ENCODE assay signal across 9 cellular contexts in genomic region chr6:26473429-26473757, GRCh38. TPM values are rescaled to one million over a fixed set of nuclear protein-coding genes. Genes with fewer than 3 reads are reported as not detected.
DNase-seq lines count a peak whose midpoint lies in the region; ATAC-seq and TF ChIP-seq lines count a peak whose summit lies in the region.
"Had no signal": no experiment of that assay in that cellular context is flagged by ENCODE, and none has a peak within 500 bp of the region (broad histone marks: within the 10 kb centered on the region; RNA-seq: fewer than 3 reads in every experiment).

No MANE protein-coding gene starts in this region.

- no peak for DNase-seq in activated naive CD4-positive, alpha-beta T cell treated with Interleukin-2 at 50 U/mL for 16 hours
- DNase-seq in ascending aorta (ENCODE audit: low spot score in 2 of 2) (no peak), lower lobe of right lung (no peak), upper lobe of left lung (no peak), 8988T (no peak)

- no peak for TF ChIP-seq CTCF in ascending aorta (IDR thresholded peaks at IDR 0.05)
- no peak for TF ChIP-seq CTCF in lower lobe of right lung (IDR thresholded peaks at IDR 0.05)
- TF ChIP-seq CTCF in upper lobe of left lung (IDR thresholded peaks at IDR 0.05), result no peak

- H3K27ac ChIP-seq in ascending aorta, result peak overlapping the region; percentile 91
- H3K27ac ChIP-seq in lower lobe of right lung, result peak overlapping the region; percentile 89
- H3K27ac ChIP-seq in upper lobe of left lung, result peak overlapping the region; percentile 80 to 96 (median 90)

- H3K27me3 ChIP-seq in ascending aorta, result no peaks in the 10 kb centered on the region
- H3K27me3 ChIP-seq in lower lobe of right lung (ENCODE audit: low read depth), result no peaks in the 10 kb centered on the region
- no peaks in the 10 kb centered on the region for H3K27me3 ChIP-seq in upper lobe of left lung

- intact Hi-C loops in ascending aorta (cut with DNase I), result loop anchor here (5.0 kb wide), 3 partner anchors 36 to 94 kb away; partner anchors contain the start of gene BTN3A1
- intact Hi-C loops in lower lobe of right lung (cut with DNase I), result no loop called here

- H3K36me3 Mint-ChIP-seq in activated naive CD4-positive, alpha-beta T cell treated with anti-CD3 and anti-CD28 coated beads, Interleukin-2, amount 50 U/mL, for 24 hours, result peaks cover 5% of the 10 kb centered on the region

- no peaks in the 10 kb centered on the region for H3K9me3 ChIP-seq in ascending aorta
- H3K9me3 ChIP-seq in lower lobe of right lung, result no peaks in the 10 kb centered on the region
- H3K9me3 ChIP-seq in upper lobe of left lung, result no peaks in the 10 kb centered on the region

- peak overlapping the region; percentile 57 to 64 for H3K4me3 ChIP-seq in ascending aorta
- H3K4me3 ChIP-seq in lower lobe of right lung, result peak overlapping the region; percentile 58
- H3K4me3 ChIP-seq in upper lobe of left lung, result peak overlapping the region in 3 of 4 donors; percentile 30 to 51 (median 47)

- WGBS in upper lobe of left lung, 2 donors, result 88 to 89% methylated on average over 1 of the region's 1 CpG

- peak overlapping the region; percentile 99 for H3K4me3 Mint-ChIP-seq in activated naive CD4-positive, alpha-beta T cell treated with anti-CD3 and anti-CD28 coated beads, Interleukin-2, amount 50 U/mL, for 24 hours

- TF ChIP-seq EP300 in upper lobe of left lung (IDR thresholded peaks at IDR 0.05), result no peak

- H3K36me3 ChIP-seq in ascending aorta, result peaks cover 1 to 9% of the 10 kb centered on the region in 2 donors
- H3K36me3 ChIP-seq in lower lobe of right lung, result peaks cover 11% of the 10 kb centered on the region
- peaks cover 0 to 14% (median 7%) of the 10 kb centered on the region in 4 donors for H3K36me3 ChIP-seq in upper lobe of left lung

- H3K4me1 ChIP-seq in ascending aorta (peaks cover 6 to 9% of the 10 kb centered on the region in 2 donors), lower lobe of right lung (peaks cover 37% of the 10 kb centered on the region), upper lobe of left lung (peaks cover 15 to 30% (median 19%) of the 10 kb centered on the region in 4 donors)

- no peak for TF ChIP-seq POLR2A in upper lobe of left lung (IDR thresholded peaks at IDR 0.05)

- H3K27me3 Mint-ChIP-seq in activated naive CD4-positive, alpha-beta T cell treated with anti-CD3 and anti-CD28 coated beads, Interleukin-2, amount 50 U/mL, for 24 hours, result no peaks in the 10 kb centered on the region

- peak overlapping the region; percentile 100 for H3K27ac Mint-ChIP-seq in activated naive CD4-positive, alpha-beta T cell treated with anti-CD3 and anti-CD28 coated beads, Interleukin-2, amount 50 U/mL, for 24 hours

- ATAC-seq in lower lobe of right lung, result no peak
- no peak for ATAC-seq in upper lobe of left lung (ENCODE audit: low FRiP score in 2 of 2)
- ATAC-seq in GM18858 (IDR thresholded peaks at IDR 0.05; ENCODE audit: unreplicated experiment), result no peak
- no peak for ATAC-seq in GM18873 (IDR thresholded peaks at IDR 0.05; ENCODE audit: low FRiP score, unreplicated experiment)

- H3K4me1 Mint-ChIP-seq in activated naive CD4-positive, alpha-beta T cell treated with anti-CD3 and anti-CD28 coated beads, Interleukin-2, amount 50 U/mL, for 24 hours, result peaks cover 58% of the 10 kb centered on the region

- H3K9me3 Mint-ChIP-seq in activated naive CD4-positive, alpha-beta T cell treated with anti-CD3 and anti-CD28 coated beads, Interleukin-2, amount 50 U/mL, for 24 hours, result peaks cover 5% of the 10 kb centered on the region

RNA-seq across cellular contexts. Expression of gene BTN2A1, which starts 15.6 kb away (rescaled TPM):
- total RNA-seq in ascending aorta, result 8.3 TPM
- total RNA-seq in lower lobe of right lung, result 27.0 TPM
- total RNA-seq in upper lobe of left lung, result 10 to 100 TPM; 17.2 to 34.6 (median 21.2) TPM

RNA-seq across cellular contexts. Expression of gene BTN1A1, which starts 26.7 kb away (rescaled TPM):
- total RNA-seq in ascending aorta, result not detected
- total RNA-seq in lower lobe of right lung, result not detected
- not detected for total RNA-seq in upper lobe of left lung
- total RNA-seq: lung microvascular endothelial cell had no signal

RNA-seq across cellular contexts. Expression of gene BTN3A3, which starts 33.1 kb away (rescaled TPM):
- total RNA-seq in ascending aorta, result 16.9 TPM
- total RNA-seq in lower lobe of right lung, result 60.2 TPM
- total RNA-seq in upper lobe of left lung, result 10 to 100 TPM; 18.7 to 51.3 (median 38.0) TPM
